Comparison of ENCODE assay signal across 8 cellular contexts in the genomic region with DNA sequence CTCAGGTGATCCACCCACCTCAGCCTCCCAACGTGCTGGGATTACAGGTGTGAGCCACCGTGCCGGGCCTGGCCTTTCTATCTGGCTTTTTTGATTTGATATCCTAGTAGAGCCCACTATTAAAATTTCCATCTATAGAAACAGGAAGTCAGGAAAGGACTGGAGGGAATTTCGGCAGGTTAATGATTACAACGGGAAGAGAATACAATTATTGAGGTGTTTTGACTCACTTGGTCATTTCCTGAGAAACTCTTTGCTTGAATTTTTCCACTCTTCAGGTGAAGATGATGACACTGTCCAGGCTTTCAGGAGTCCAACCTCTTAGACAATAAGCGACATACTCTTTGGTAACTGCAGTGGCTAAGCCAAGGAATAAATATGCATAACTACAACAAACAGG. TPM values are rescaled to one million over a fixed set of nuclear protein-coding genes. Genes with fewer than 3 reads are reported as not detected.
DNase-seq lines count a peak whose midpoint lies in the region; ATAC-seq and TF ChIP-seq lines count a peak whose summit lies in the region.

No MANE protein-coding gene starts in this region.

- no peaks in the 10 kb centered on the region for H3K27me3 Mint-ChIP-seq in CD4-positive, CD25-positive, alpha-beta regulatory T cell
- no peaks in the 10 kb centered on the region for H3K27me3 Mint-ChIP-seq in effector memory CD8-positive, alpha-beta T cell

- intact Hi-C loops in posterior vena cava (cut with DNase I): loop anchor here in 1 of 2 donors (5.0 kb wide), 1 partner anchor 219 kb away; no protein-coding TSS in a partner anchor

- no peaks in the 10 kb centered on the region for H3K36me3 Mint-ChIP-seq in CD4-positive, CD25-positive, alpha-beta regulatory T cell
- H3K36me3 Mint-ChIP-seq in effector memory CD8-positive, alpha-beta T cell (ENCODE audit: insufficient read depth): peaks cover 11% of the 10 kb centered on the region

- no peaks in the 10 kb centered on the region for H3K9me3 ChIP-seq in CD4-positive, CD25-positive, alpha-beta regulatory T cell (ENCODE audit: control insufficient read depth in 2 of 2, low read length in 2 of 2)
- H3K9me3 ChIP-seq in OCI-LY3 (ENCODE audit: insufficient read depth, low read length) (no peaks in the 10 kb centered on the region), neuron (ENCODE audit: low read length) (no peaks in the 10 kb centered on the region)

- H4K20me1 ChIP-seq in OCI-LY3 (ENCODE audit: insufficient read depth, low read length): peaks cover 12% of the 10 kb centered on the region

- H3K4me3 ChIP-seq in CD4-positive, CD25-positive, alpha-beta regulatory T cell (ENCODE audit: low read depth, low read length): peak overlapping the region; percentile 91
- peak overlapping the region; percentile 91 for H3K4me3 ChIP-seq in OCI-LY3 (ENCODE audit: low read length)
- H3K4me3 ChIP-seq in neuron (ENCODE audit: low read length): peak overlapping the region; percentile 97

- peaks cover 0 to under 1% (median 0%) of the 10 kb centered on the region in 7 donors for H3K9me3 Mint-ChIP-seq in CD4-positive, CD25-positive, alpha-beta regulatory T cell
- no peaks in the 10 kb centered on the region for H3K9me3 Mint-ChIP-seq in effector memory CD8-positive, alpha-beta T cell

- peaks cover 42% of the 10 kb centered on the region for H3K79me2 ChIP-seq in OCI-LY3 (ENCODE audit: low read length)

- ATAC-seq in CD4-positive, CD25-positive, alpha-beta regulatory T cell (ENCODE audit: low read depth in 2 of 2): no peak
- no peak for ATAC-seq in effector memory CD8-positive, alpha-beta T cell (replicated peaks)
- ATAC-seq in GM21447 (IDR thresholded peaks at IDR 0.05; ENCODE audit: unreplicated experiment): no peak

- H3K27ac Mint-ChIP-seq in CD4-positive, CD25-positive, alpha-beta regulatory T cell: peak overlapping the region in 2 of 3 donors; percentile 96 to 98
- peak overlapping the region; percentile 99 for H3K27ac Mint-ChIP-seq in effector memory CD8-positive, alpha-beta T cell

- H3K9ac ChIP-seq in OCI-LY3 (ENCODE audit: low read length): no peak overlapping the region; the same call in 1 of the 2 replicates

- no peak for TF ChIP-seq CTCF in OCI-LY3 (IDR thresholded peaks at IDR 0.05; ENCODE audit: low read depth, low read length)

- H3K4me1 Mint-ChIP-seq in CD4-positive, CD25-positive, alpha-beta regulatory T cell: peaks cover 44 to 71% (median 47%) of the 10 kb centered on the region in 4 donors
- peaks cover 35 to 59% of the 10 kb centered on the region in 2 donors for H3K4me1 Mint-ChIP-seq in effector memory CD8-positive, alpha-beta T cell (ENCODE audit: low read depth in 2 of 2)

- DNase-seq in CD4-positive, CD25-positive, alpha-beta regulatory T cell: no peak
- DNase-seq in effector memory CD8-positive, alpha-beta T cell: no peak
- DNase-seq in posterior vena cava (ENCODE audit: low spot score): no peak
- no peak for DNase-seq in DMS153 (lab: John Stamatoyannopoulos, UW)
- no peak for DNase-seq in stimulated activated CD4-positive, alpha-beta T cell treated with anti-CD3 and anti-CD28 coated beads, Interleukin-4, amount 100 ng/mL, for 1 hour

- H3K27me3 ChIP-seq in CD4-positive, CD25-positive, alpha-beta regulatory T cell (ENCODE audit: control insufficient read depth, insufficient read depth, low read length): no peaks in the 10 kb centered on the region
- H3K27me3 ChIP-seq in OCI-LY3 (ENCODE audit: low read depth, low read length): no peaks in the 10 kb centered on the region
- no peaks in the 10 kb centered on the region for H3K27me3 ChIP-seq in neuron (ENCODE audit: insufficient read depth, low read length)

- H2AFZ ChIP-seq in OCI-LY3 (ENCODE audit: low read depth, low read length) (peak overlapping the region; percentile 99), neuron (ENCODE audit: low read depth, low read length) (peak overlapping the region; percentile 84)

- H3K27ac ChIP-seq in CD4-positive, CD25-positive, alpha-beta regulatory T cell (ENCODE audit: insufficient read depth, low read length, poor library complexity, severe bottlenecking): no peak overlapping the region
- H3K27ac ChIP-seq in OCI-LY3 (ENCODE audit: low read length): no peak overlapping the region

- H3K4me1 ChIP-seq in CD4-positive, CD25-positive, alpha-beta regulatory T cell (ENCODE audit: control insufficient read depth, insufficient read depth, low read length, poor library complexity, severe bottlenecking): peaks cover 41% of the 10 kb centered on the region
- H3K4me1 ChIP-seq in OCI-LY3 (ENCODE audit: low read length): peaks cover 33% of the 10 kb centered on the region
- H3K4me1 ChIP-seq in neuron (ENCODE audit: insufficient read depth, low read length): peaks cover 8% of the 10 kb centered on the region

- H3K4me3 Mint-ChIP-seq in CD4-positive, CD25-positive, alpha-beta regulatory T cell: peak overlapping the region; percentile 89 to 98 (median 94)
- H3K4me3 Mint-ChIP-seq in effector memory CD8-positive, alpha-beta T cell: peak overlapping the region; percentile 99

- peak overlapping the region; percentile 99 for H3K4me2 ChIP-seq in OCI-LY3 (ENCODE audit: low read length)

- H3K36me3 ChIP-seq in CD4-positive, CD25-positive, alpha-beta regulatory T cell (ENCODE audit: control insufficient read depth, insufficient read depth, low read length): no peaks in the 10 kb centered on the region
- H3K36me3 ChIP-seq in OCI-LY3 (replicated peaks; ENCODE audit: low read depth, low read length): no peaks in the 10 kb centered on the region
- no peaks in the 10 kb centered on the region for H3K36me3 ChIP-seq in neuron (ENCODE audit: insufficient read depth, low read length)

RNA-seq across cellular contexts. Expression of a gene that starts 1.1 kb away (rescaled TPM):
- 58.9 TPM for total RNA-seq in CD4-positive, CD25-positive, alpha-beta regulatory T cell
- polyA plus RNA-seq in CD4-positive, CD25-positive, alpha-beta regulatory T cell: 10 to 100 TPM; 24.5 to 36.6 (median 32.3) TPM
- 10 to 100 TPM; 72.5 to 75.6 TPM for total RNA-seq in posterior vena cava
